ENCODE assay signal across 12 cellular contexts in the genomic region with DNA sequence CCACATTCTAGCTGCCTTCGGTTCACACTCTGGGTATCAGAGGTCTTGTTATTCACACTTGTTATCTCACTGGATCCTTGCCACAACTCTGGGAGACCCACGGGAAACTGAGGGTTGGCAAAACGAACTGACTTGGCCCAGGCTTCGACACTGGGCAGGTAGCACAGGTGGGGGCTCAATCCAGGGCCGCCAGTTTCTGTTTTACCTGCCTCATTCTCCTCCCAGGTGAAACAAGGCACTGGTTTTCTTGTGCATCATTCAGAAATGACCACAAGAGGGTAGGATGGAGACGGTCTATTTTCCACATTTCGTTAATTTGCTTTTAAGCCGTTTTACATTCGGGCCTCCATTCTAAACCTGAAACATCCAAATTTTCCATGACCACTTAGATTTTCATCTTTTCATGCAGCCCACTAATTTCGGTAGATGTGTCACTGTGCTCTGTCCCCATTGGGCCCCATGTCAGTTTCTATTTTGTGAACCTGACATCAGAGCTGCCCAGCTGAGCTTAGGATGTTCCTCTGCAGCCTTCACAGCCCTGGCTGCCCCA.
DNase-seq lines count a peak whose midpoint lies in the region; ATAC-seq and TF ChIP-seq lines count a peak whose summit lies in the region.
"Had no signal": no experiment of that assay in that cellular context is flagged by ENCODE, and none has a peak within 500 bp of the region (broad histone marks: within the 10 kb centered on the region; RNA-seq: fewer than 3 reads in every experiment).

No MANE protein-coding gene starts in this region.

- no peak for DNase-seq in CD4-positive, alpha-beta T cell
- peak; percentile 22 for DNase-seq in activated naive CD8-positive, alpha-beta T cell treated with anti-CD3 and anti-CD28 coated beads, Interleukin-2, amount 50 U/mL, for 16 hours (ENCODE audit: low read depth, low spot score)
- peak in 4 of 10 donors; percentile 32 to 51 (median 40) for DNase-seq in naive thymus-derived CD8-positive, alpha-beta T cell
- no peak for DNase-seq in DMS153 treated with DMSO at 0.1 percent for 48 hours (lab: John Stamatoyannopoulos, UW; ENCODE audit: unreplicated experiment)
- DNase-seq in suprapubic skin (ENCODE audit: low spot score in 2 of 2) = no peak
- no peak for DNase-seq in esophagus squamous epithelium (lab: John Stamatoyannopoulos, UW)
- DNase-seq: DND-41, NCI-H2171, spleen had no signal

- no peaks in the 10 kb centered on the region for H3K27me3 Mint-ChIP-seq in CD4-positive, alpha-beta T cell
- H3K27me3 Mint-ChIP-seq in naive thymus-derived CD8-positive, alpha-beta T cell = peaks cover 0 to 4% (median 0%) of the 10 kb centered on the region in 5 donors

- no peaks in the 10 kb centered on the region for H3K9me3 Mint-ChIP-seq in CD4-positive, alpha-beta T cell
- no peaks in the 10 kb centered on the region for H3K9me3 Mint-ChIP-seq in naive thymus-derived CD8-positive, alpha-beta T cell

- WGBS in suprapubic skin = 89% methylated on average over 10 of the region's 10 CpGs
- WGBS in esophagus squamous epithelium, 2 donors = 53 to 85% methylated on average over 5 to 10 of the region's 10 CpGs

- H3K4me3 ChIP-seq in Loucy (ENCODE audit: low read length, poor library complexity, severe bottlenecking) (no peak overlapping the region), suprapubic skin (no peak overlapping the region), esophagus squamous epithelium (no peak overlapping the region)
- H3K4me3 ChIP-seq: spleen had no signal

- no peak for TF ChIP-seq POLR2A in suprapubic skin (IDR thresholded peaks at IDR 0.05)
- TF ChIP-seq POLR2A in esophagus squamous epithelium (IDR thresholded peaks at IDR 0.05) = no peak

- H3K4me3 Mint-ChIP-seq in CD4-positive, alpha-beta T cell = peak overlapping the region; percentile 62
- H3K4me3 Mint-ChIP-seq in naive thymus-derived CD8-positive, alpha-beta T cell = peak overlapping the region in 7 of 10 donors; percentile 0 to 84 (median 55)

- CTCF ChIA-PET in CD4-positive, alpha-beta T cell (lab: Charles Lee) = interaction anchor here (1.1 to 3.7 kb wide), 7 partner anchors 8 to 387 kb away, joined by 3 to 17 read pairs (median 4); no protein-coding TSS in a partner anchor

- no peak overlapping the region for H3K27ac ChIP-seq in CD4-positive, alpha-beta T cell (ENCODE audit: low read depth, low read length)
- no peak overlapping the region for H3K27ac ChIP-seq in suprapubic skin
- H3K27ac ChIP-seq in esophagus squamous epithelium = no peak overlapping the region
- H3K27ac ChIP-seq: HL-60, spleen had no signal

- H3K4me1 ChIP-seq in Loucy (ENCODE audit: insufficient read depth, low read length, poor library complexity, severe bottlenecking) (peaks cover 12% of the 10 kb centered on the region), suprapubic skin (peaks cover 8% of the 10 kb centered on the region), esophagus squamous epithelium (peaks cover 0 to 13% (median 4%) of the 10 kb centered on the region in 3 donors)

- no peaks in the 10 kb centered on the region for H3K79me2 ChIP-seq in Loucy (ENCODE audit: insufficient read depth, low read length)

- H3K36me3 Mint-ChIP-seq in CD4-positive, alpha-beta T cell (ENCODE audit: low read depth) = no peaks in the 10 kb centered on the region
- H3K36me3 Mint-ChIP-seq in naive thymus-derived CD8-positive, alpha-beta T cell = no peaks in the 10 kb centered on the region

- POLR2A ChIA-PET in CD4-positive, alpha-beta T cell (lab: Charles Lee) = interaction anchor here (1.4 to 6.3 kb wide), 3 partner anchors 9 to 51 kb away, joined by 5 to 43 read pairs (median 27); no protein-coding TSS in a partner anchor
- POLR2A ChIA-PET in naive thymus-derived CD8-positive, alpha-beta T cell (lab: Charles Lee) = interaction anchor here (1.7 to 3.1 kb wide), 3 partner anchors 8 to 51 kb away, joined by 5 to 13 read pairs (median 7); no protein-coding TSS in a partner anchor

- no peak overlapping the region for H3K4me2 ChIP-seq in Loucy (ENCODE audit: low read depth, low read length, poor library complexity, severe bottlenecking)

- TF ChIP-seq EP300 in suprapubic skin (IDR thresholded peaks at IDR 0.05) = no peak

- no peaks in the 10 kb centered on the region for H3K9me2 ChIP-seq in Loucy (replicated peaks; ENCODE audit: low read depth, low read length)

- TF ChIP-seq CTCF in CD4-positive, alpha-beta T cell (IDR thresholded peaks at IDR 0.05) = peak; percentile 70
- peak; percentile 58 for TF ChIP-seq CTCF in Loucy (conservative IDR thresholded peaks at IDR 0.05; ENCODE audit: low read length)
- TF ChIP-seq CTCF in suprapubic skin (IDR thresholded peaks at IDR 0.05) = no peak
- peak in 2 of 6 experiments; percentile 12 to 49 for TF ChIP-seq CTCF in esophagus squamous epithelium (IDR thresholded peaks at IDR 0.05)

- no peaks in the 10 kb centered on the region for H3F3A ChIP-seq in Loucy (ENCODE audit: low read depth)

- H3K9ac ChIP-seq in Loucy (ENCODE audit: low read depth, low read length, poor library complexity, severe bottlenecking) = no peak overlapping the region

- no peak overlapping the region for H2AFZ ChIP-seq in Loucy (ENCODE audit: low read length)

- H3K36me3 ChIP-seq in Loucy (ENCODE audit: insufficient read depth, low read length) = no peaks in the 10 kb centered on the region
- H3K36me3 ChIP-seq in suprapubic skin = no peaks in the 10 kb centered on the region
- peaks cover 0 to 8% (median 0%) of the 10 kb centered on the region in 3 donors for H3K36me3 ChIP-seq in esophagus squamous epithelium
- H3K36me3 ChIP-seq: spleen had no signal

- H3K27me3 ChIP-seq in CD4-positive, alpha-beta T cell (ENCODE audit: control insufficient read depth, insufficient read depth, low read length) = no peaks in the 10 kb centered on the region
- H3K27me3 ChIP-seq in Loucy (ENCODE audit: insufficient read depth, low read length, poor library complexity, severe bottlenecking) (no peaks in the 10 kb centered on the region), suprapubic skin (no peaks in the 10 kb centered on the region), esophagus squamous epithelium (no peaks in the 10 kb centered on the region)
- H3K27me3 ChIP-seq: spleen had no signal

- H3K9me3 ChIP-seq in CD4-positive, alpha-beta T cell (ENCODE audit: control insufficient read depth, low read length) = no peaks in the 10 kb centered on the region
- H3K9me3 ChIP-seq in Loucy (ENCODE audit: insufficient read depth, low read depth, low read length) (no peaks in the 10 kb centered on the region), suprapubic skin (no peaks in the 10 kb centered on the region), esophagus squamous epithelium (no peaks in the 10 kb centered on the region)
- H3K9me3 ChIP-seq: spleen had no signal

- peak; percentile 14 for ATAC-seq in CD4-positive, alpha-beta T cell (ENCODE audit: poor library complexity)
- no peak for ATAC-seq in naive thymus-derived CD8-positive, alpha-beta T cell
- ATAC-seq in GM18520 (IDR thresholded peaks at IDR 0.05; ENCODE audit: unreplicated experiment) = no peak

- intact Hi-C loops in CD4-positive, alpha-beta T cell (cut with DNase I, micrococcal nuclease) = loop anchor here (1.0 to 10.0 kb wide), 7 partner anchors 21 to 1614 kb away; a partner anchor contains a TSS
- intact Hi-C loops in esophagus squamous epithelium (cut with DNase I) = no loop called here

- H3K27ac Mint-ChIP-seq in CD4-positive, alpha-beta T cell = peak overlapping the region; percentile 96
- H3K27ac Mint-ChIP-seq in naive thymus-derived CD8-positive, alpha-beta T cell = peak overlapping the region; percentile 18 to 100 (median 94)

- H4K20me1 ChIP-seq in Loucy (ENCODE audit: insufficient read depth, low read length, poor library complexity, severe bottlenecking) = no peaks in the 10 kb centered on the region

- peaks cover 55% of the 10 kb centered on the region for H3K4me1 Mint-ChIP-seq in CD4-positive, alpha-beta T cell (ENCODE audit: low read depth)
- H3K4me1 Mint-ChIP-seq in naive thymus-derived CD8-positive, alpha-beta T cell = peaks cover 25 to 62% (median 58%) of the 10 kb centered on the region in 4 donors

Comparison
In these comparisons a context has a peak if more than half of its experiments do, and no peak if none do; other contexts are left out.
1. CTCF ChIP-seq: peak in CD4-positive, alpha-beta T cell (single experiment) and Loucy (single experiment); none in suprapubic skin (0 of 2).